In genomic region chr1:109876617-109877319, GRCh38 we compare ENCODE assay signal across 10 cellular contexts. TPM values are rescaled to one million over a fixed set of nuclear protein-coding genes. Genes with fewer than 3 reads are reported as not detected.
DNase-seq lines count a peak whose midpoint lies in the region; ATAC-seq and TF ChIP-seq lines count a peak whose summit lies in the region.
"Had no signal": no experiment of that assay in that cellular context is flagged by ENCODE, and none has a peak within 500 bp of the region (broad histone marks: within the 10 kb centered on the region; RNA-seq: fewer than 3 reads in every experiment).

No MANE protein-coding gene starts in this region.

- no peak overlapping the region for H3K23ac ChIP-seq in H9 (ENCODE audit: insufficient read length, low read depth, low read length)

- H2BK120ac ChIP-seq in H9 (ENCODE audit: low read depth, low read length, poor library complexity, severe bottlenecking), result no peak overlapping the region

- H3K79me1 ChIP-seq in H9 (ENCODE audit: insufficient read depth, low read depth, low read length, poor library complexity, severe bottlenecking), result no peaks in the 10 kb centered on the region

- H3K18ac ChIP-seq in H9 (ENCODE audit: insufficient read length, low read depth, low read length), result peak overlapping the region; percentile 63

- H4K8ac ChIP-seq in H9 (replicated peaks; ENCODE audit: insufficient read length, low read depth, low read length), result no peak overlapping the region

- H2BK12ac ChIP-seq in H9 (ENCODE audit: insufficient read length, low read depth, low read length), result no peak overlapping the region

- no peak overlapping the region for H3K56ac ChIP-seq in H9 (ENCODE audit: insufficient read length, low read depth, low read length)

- peak overlapping the region in 1 of 2 experiments; percentile 12; a peak in 1 of 5 replicates for H3K4me3 Mint-ChIP-seq in H9

- H3K27me3 ChIP-seq in H9 (ENCODE audit: insufficient read depth, low read length), result no peaks in the 10 kb centered on the region
- H3K27me3 ChIP-seq in mammary epithelial cell (ENCODE audit: insufficient read depth, low read length), result no peaks in the 10 kb centered on the region
- H3K27me3 ChIP-seq in stomach smooth muscle (ENCODE audit: control insufficient read depth in 1 of 2, insufficient read depth in 2 of 2, low read length in 2 of 2), result no peaks in the 10 kb centered on the region

- no peak overlapping the region for H3K4me3 ChIP-seq in mammary epithelial cell (replicated peaks in 1 of 3; ENCODE audit: insufficient read depth in 1 of 3, low read depth in 2 of 3, low read length in 3 of 3)
- H3K4me3 ChIP-seq in stomach smooth muscle (ENCODE audit: low read length in 2 of 2), result peak overlapping the region in 1 of 2 donors; percentile 55
- H3K4me3 ChIP-seq: HAP-1, mucosa of descending colon had no signal

- intact Hi-C loops in mammary epithelial cell (cut with micrococcal nuclease), result loop anchor here (1.0 to 5.0 kb wide), 2 partner anchors 100 to 106 kb away; partner anchors contain the start of gene AHCYL1

- H3K36me3 Mint-ChIP-seq in H9 (ENCODE audit: insufficient read depth in 1 of 3, low read depth in 3 of 3), result no peaks in the 10 kb centered on the region

- no peak overlapping the region for H3T11ph ChIP-seq in H9 (ENCODE audit: low read length)

- no peak overlapping the region for H2BK20ac ChIP-seq in H9 (ENCODE audit: low read depth, low read length, poor library complexity, severe bottlenecking)

- H3K27me3 Mint-ChIP-seq in H9 (ENCODE audit: low read depth), result no peaks in the 10 kb centered on the region

- no peak overlapping the region for H2BK15ac ChIP-seq in H9 (ENCODE audit: low read depth, low read length)

- H3K9me3 ChIP-seq in H9 (ENCODE audit: control insufficient read depth, low read depth, low read length) (no peaks in the 10 kb centered on the region), mammary epithelial cell (replicated peaks; ENCODE audit: insufficient read depth, low read length) (no peaks in the 10 kb centered on the region), stomach smooth muscle (ENCODE audit: control insufficient read depth in 2 of 2, low read length in 2 of 2) (no peaks in the 10 kb centered on the region)
- H3K9me3 ChIP-seq: HAP-1, mucosa of descending colon had no signal

- ATAC-seq in left lobe of liver, result peak; percentile 7
- ATAC-seq in GM18873 (IDR thresholded peaks at IDR 0.05; ENCODE audit: low FRiP score, unreplicated experiment), result no peak
- ATAC-seq in GM21390 (IDR thresholded peaks at IDR 0.05; ENCODE audit: unreplicated experiment), result no peak

- no peak overlapping the region for H2BK5ac ChIP-seq in H9 (ENCODE audit: insufficient read length, low read length)

- peak overlapping the region; percentile 58 for H3K14ac ChIP-seq in H9 (ENCODE audit: insufficient read depth, low read length)

- dilution Hi-C loops in mammary epithelial cell (cut with HindIII; ENCODE audit: low sequenced_read_pairs), result no loop called here

- DNase-seq in H9 (peak; percentile 56), mammary epithelial cell (no peak), left lobe of liver (ENCODE audit: low spot score) (no peak), DMS153 (lab: John Stamatoyannopoulos, UW) (no peak), NK-92 (lab: John Stamatoyannopoulos, UW; ENCODE audit: unreplicated experiment) (no peak)

- no peak overlapping the region for H3K4me2 ChIP-seq in H9 (ENCODE audit: insufficient read depth, insufficient read length, low read length)
- H3K4me2 ChIP-seq in mammary epithelial cell (ENCODE audit: insufficient read depth, low read depth, low read length), result peak overlapping the region; percentile 40

- in situ Hi-C loops in mammary epithelial cell (cut with MboI; ENCODE audit: low sequenced_read_pairs in 2 of 2), result no loop called here

- no peak overlapping the region for H2AK5ac ChIP-seq in H9 (ENCODE audit: insufficient read length, low read length)

- TF ChIP-seq CTCF in H9 (conservative IDR thresholded peaks at IDR 0.05) (no peak), mammary epithelial cell (conservative IDR thresholded peaks at IDR 0.05 in 1 of 2, IDR thresholded peaks at IDR 0.05 in 1 of 2; ENCODE audit: extremely low read depth in 1 of 2, insufficient read depth in 1 of 2, low read depth in 1 of 2, low read length in 2 of 2) (no peak)

- CTCF ChIA-PET in mammary epithelial cell (lab: Charles Lee; ENCODE audit: low non-redundant PET), result no interaction called here

- H3K23me2 ChIP-seq in H9 (ENCODE audit: insufficient read length, low read depth, low read length, poor library complexity, severe bottlenecking), result no peaks in the 10 kb centered on the region

- H3K4ac ChIP-seq in H9 (ENCODE audit: low read depth, low read length), result no peak overlapping the region

- peak overlapping the region; percentile 48 for H4K91ac ChIP-seq in H9 (ENCODE audit: insufficient read length, low read depth, low read length)

- BruUV-seq in mammary epithelial cell (replicated peaks; lab: Mats Ljungman, UMichigan), result no TSS peak

- H4K5ac ChIP-seq in H9 (ENCODE audit: insufficient read length, low read depth, low read length), result no peak overlapping the region

- H3K79me2 ChIP-seq in H9 (ENCODE audit: insufficient read depth, low read length) (no peaks in the 10 kb centered on the region), mammary epithelial cell (ENCODE audit: insufficient read depth, low read length) (no peaks in the 10 kb centered on the region)

- H4K20me1 ChIP-seq in H9 (ENCODE audit: control insufficient read depth, insufficient read depth, insufficient read length) (no peaks in the 10 kb centered on the region), mammary epithelial cell (ENCODE audit: insufficient read depth, low read length) (no peaks in the 10 kb centered on the region)

- H3K36me3 ChIP-seq in mammary epithelial cell (ENCODE audit: insufficient read depth, low read length) (no peaks in the 10 kb centered on the region), stomach smooth muscle (ENCODE audit: control insufficient read depth in 2 of 2, insufficient read depth in 2 of 2, low read length in 2 of 2) (no peaks in the 10 kb centered on the region)
- H3K36me3 ChIP-seq: HAP-1 had no signal

- H3K4me1 ChIP-seq in H9 (ENCODE audit: insufficient read depth, low read length) (peaks cover 12% of the 10 kb centered on the region; the same call in 1 of the 2 replicates), mammary epithelial cell (ENCODE audit: insufficient read depth, low read length) (peaks cover 45% of the 10 kb centered on the region), stomach smooth muscle (ENCODE audit: control insufficient read depth, insufficient read depth, low read length) (peaks cover 19% of the 10 kb centered on the region)
- H3K4me1 ChIP-seq: HAP-1 had no signal

- H3K9me3 Mint-ChIP-seq in H9, result no peaks in the 10 kb centered on the region

- peak overlapping the region; percentile 73 to 92 (median 91) for H3K27ac Mint-ChIP-seq in H9

- WGBS in H9 (ENCODE audit: extremely low coverage, insufficient read length, low lambda C conversion rate), result no CpG with 5 or more reads among the region's 4 CpGs
- WGBS in mammary epithelial cell (ENCODE audit: low coverage, missing lambda C conversion rate), result 97% methylated on average over 3 of the region's 4 CpGs

- H3K9ac ChIP-seq in H9 (ENCODE audit: extremely low read depth, insufficient read length, low read length) (no peak overlapping the region), mammary epithelial cell (ENCODE audit: insufficient read depth, low read length) (no peak overlapping the region), stomach smooth muscle (ENCODE audit: low read length in 2 of 2) (no peak overlapping the region)

- H3K27ac ChIP-seq in H9 (ENCODE audit: insufficient read length, low read depth, low read length) (no peak overlapping the region), mammary epithelial cell (ENCODE audit: insufficient read depth, low read depth, low read length) (peak overlapping the region; percentile 19), stomach smooth muscle (ENCODE audit: low read length) (peak overlapping the region; percentile 41)

- peaks cover 72 to 74% of the 10 kb centered on the region in 2 experiments for H3K4me1 Mint-ChIP-seq in H9

- H2AFZ ChIP-seq in H9 (ENCODE audit: low read length), result no peak overlapping the region
- H2AFZ ChIP-seq in mammary epithelial cell (ENCODE audit: low read depth, low read length), result peak overlapping the region; percentile 87

RNA-seq across cellular contexts. Expression of gene CSF1, which starts 33.9 kb away (rescaled TPM):
- 2.3 and 3.2 TPM in 2 replicates for total RNA-seq in H9 (2021)
- 10 to 100 TPM in 1 of 2 donors, 1 to 10 TPM in 1; 5.6 to 29.5 TPM for total RNA-seq in mammary epithelial cell
- 9.9 TPM for polyA plus RNA-seq in mammary epithelial cell
- polyA minus RNA-seq in mammary epithelial cell, result 7.5 TPM
- total RNA-seq in left lobe of liver, result 12.5 TPM
